Comparison of ENCODE assay signal across 1 cellular context in genomic region chr17:75753514-75754377, GRCh38.
TF ChIP-seq lines count a peak whose summit lies in the region.

No MANE protein-coding gene starts in this region.

TF ChIP-seq in K562, 482 proteins besides CTCF, POLR2A, EP300 and RAD21 (continued from another document and continues in another):
- TF ChIP-seq MGA (IDR thresholded peaks at IDR 0.05) (peak; percentile 91), NFYB (IDR thresholded peaks at IDR 0.05; ENCODE audit: extremely low read depth, insufficient read length) (no peak), ZNF551 (CRISPR knock-in tag; IDR thresholded peaks at IDR 0.05) (no peak), CCNT2 (IDR thresholded peaks at IDR 0.05; ENCODE audit: borderline replicate concordance, extremely low read depth, insufficient read length, low read depth, low read length) (peak; percentile 76), RNF2 (IDR thresholded peaks at IDR 0.05) (peak; percentile 75; the same call in 1 of the 2 replicates), ZBTB17 (CRISPR knock-in tag; IDR thresholded peaks at IDR 0.05) (0 out of 2 replicates have a peak, but pooled peaks have one; percentile 12), TRIM28 (IDR thresholded peaks at IDR 0.05) (no peak), ZZZ3 (IDR thresholded peaks at IDR 0.05) (no peak), GATA2 (CRISPR knock-in tag; IDR thresholded peaks at IDR 0.05) (no peak; the same call in 1 of the 2 replicates), HIVEP1 (CRISPR knock-in tag; IDR thresholded peaks at IDR 0.05) (no peak), MED1 (CRISPR knock-in tag; IDR thresholded peaks at IDR 0.05; ENCODE audit: borderline replicate concordance) (no peak), PKNOX1 (IDR thresholded peaks at IDR 0.05) (no peak), BCOR (IDR thresholded peaks at IDR 0.05) (no peak), WHSC1 (IDR thresholded peaks at IDR 0.05; ENCODE audit: low read length) (no peak), YY1 (IDR thresholded peaks at IDR 0.05; ENCODE audit: borderline replicate concordance in 1 of 3, control insufficient read depth in 1 of 3, extremely low read depth in 1 of 3, insufficient read depth in 3 of 3, insufficient read length in 1 of 3, insufficient replicate concordance in 2 of 3, low read depth in 1 of 3, low read length in 2 of 3) (peak in 2 of 3 experiments; percentile 53 to 63), JUND (IDR thresholded peaks at IDR 0.05; ENCODE audit: borderline replicate concordance, low read depth, low read length) (peak; percentile 37; the same call in 1 of the 2 replicates), JUND (tag; IDR thresholded peaks at IDR 0.05; ENCODE audit: borderline replicate concordance, low read depth, low read length) (no peak; the same call in 2 of the 3 replicates), PHF8 (IDR thresholded peaks at IDR 0.05; ENCODE audit: borderline replicate concordance, low read length) (peak; percentile 54; the same call in 1 of the 2 replicates), POLR2AphosphoS5 (IDR thresholded peaks at IDR 0.05; ENCODE audit: control insufficient read depth, insufficient read depth, low read depth, low read length) (peak; percentile 30; the same call in 1 of the 2 replicates), ZNF398 (CRISPR knock-in tag; IDR thresholded peaks at IDR 0.05) (no peak), KAT7 (CRISPR knock-in tag; IDR thresholded peaks at IDR 0.05; ENCODE audit: borderline replicate concordance) (peak; percentile 26; the same call in 1 of the 2 replicates), SPI1 (IDR thresholded peaks at IDR 0.05; ENCODE audit: borderline replicate concordance, low read depth, low read length) (no peak), PHF20 (IDR thresholded peaks at IDR 0.05; ENCODE audit: partially characterized antibody) (peak; percentile 77), NKRF (IDR thresholded peaks at IDR 0.05; ENCODE audit: borderline replicate concordance) (no peak), SNIP1 (IDR thresholded peaks at IDR 0.05; ENCODE audit: low read depth) (no peak), ZNF707 (CRISPR knock-in tag; conservative IDR thresholded peaks at IDR 0.05) (no peak), ZNF436 (CRISPR knock-in tag; IDR thresholded peaks at IDR 0.05) (no peak), PRMT5 (CRISPR knock-in tag; IDR thresholded peaks at IDR 0.05) (no peak), DIDO1 (tag; IDR thresholded peaks at IDR 0.05; ENCODE audit: low read depth) (no peak), ESRRB (CRISPR knock-in tag; IDR thresholded peaks at IDR 0.05; ENCODE audit: borderline replicate concordance) (no peak), PTRF (tag; IDR thresholded peaks at IDR 0.05) (no peak), ZNF512 (tag; IDR thresholded peaks at IDR 0.05) (no peak), RBBP5 (IDR thresholded peaks at IDR 0.05; ENCODE audit: borderline replicate concordance, insufficient read depth, low read length, poor library complexity, severe bottlenecking) (peak; percentile 25), TGIF2 (CRISPR knock-in tag; IDR thresholded peaks at IDR 0.05) (no peak; the same call in 1 of the 2 replicates), TRIM24 (IDR thresholded peaks at IDR 0.05) (no peak), ZKSCAN8 (CRISPR knock-in tag; IDR thresholded peaks at IDR 0.05) (no peak), THAP12 (CRISPR knock-in tag; IDR thresholded peaks at IDR 0.05) (no peak; the same call in 1 of the 2 replicates), HNRNPUL1 (IDR thresholded peaks at IDR 0.05; ENCODE audit: low read length) (no peak), MTF1 (CRISPR knock-in tag; IDR thresholded peaks at IDR 0.05; ENCODE audit: borderline replicate concordance) (no peak), ZNF143 (CRISPR knock-in tag; IDR thresholded peaks at IDR 0.05) (peak; percentile 51; the same call in 1 of the 2 replicates)
